In the genomic region with DNA sequence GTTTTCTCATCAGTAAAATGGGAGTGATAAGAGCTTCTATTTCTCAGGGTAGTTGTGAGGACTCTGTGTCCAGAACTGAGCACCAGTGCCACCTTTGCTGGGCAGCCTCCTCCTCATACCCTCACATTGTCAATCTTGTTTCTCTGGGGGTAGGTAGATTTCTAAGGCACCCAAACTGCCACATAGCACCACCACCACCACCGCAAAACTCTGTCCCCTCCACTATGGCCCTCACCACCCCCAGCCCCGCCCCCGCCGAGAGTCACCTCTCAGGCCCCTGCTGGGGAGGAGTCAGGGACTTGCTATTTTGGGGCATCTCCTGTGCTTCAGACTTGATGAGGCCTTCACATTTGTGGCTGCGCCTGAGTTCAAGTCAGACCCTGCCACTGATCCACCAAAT, we compare ENCODE assay signal across 19 cellular contexts.
"Had no signal": no experiment of that assay in that cellular context is flagged by ENCODE, and none has a peak within 500 bp of the region (broad histone marks: within the 10 kb centered on the region; RNA-seq: fewer than 3 reads in every experiment).

No MANE protein-coding gene starts in this region.

- H3K27me3 ChIP-seq: neutrophil had no signal

- H3K4me3 Mint-ChIP-seq: endodermal cell; naive thymus-derived CD8-positive, alpha-beta T cell; stimulated activated memory B cell treated with anti-CD40 and anti-IgM and Interleukin-4, amounts not matched to agents 10 μg/mL and 1 μg/mL and 100 μg/mL, for 72 hours; stimulated activated naive CD8-positive, alpha-beta T cell treated with anti-CD3 and anti-CD28 coated beads, Interleukin-15, Interleukin-2, amounts not matched to agents 100 ng/mL and 50 ng/mL, for 24 hours had no signal

- H3K27ac ChIP-seq: hepatocyte, left ventricle myocardium inferior, neutrophil, tibial nerve, upper lobe of right lung had no signal

- H3K9me3 Mint-ChIP-seq: endodermal cell; naive thymus-derived CD8-positive, alpha-beta T cell; stimulated activated memory B cell treated with anti-CD40 and anti-IgM and Interleukin-4, amounts not matched to agents 10 μg/mL and 1 μg/mL and 100 μg/mL, for 72 hours; stimulated activated naive CD8-positive, alpha-beta T cell treated with anti-CD3 and anti-CD28 coated beads, Interleukin-15, Interleukin-2, amounts not matched to agents 100 ng/mL and 50 ng/mL, for 24 hours had no signal

- H3K4me1 Mint-ChIP-seq: endodermal cell; stimulated activated memory B cell treated with anti-CD40 and anti-IgM and Interleukin-4, amounts not matched to agents 10 μg/mL and 1 μg/mL and 100 μg/mL, for 72 hours had no signal

- DNase-seq: effector CD4-positive, alpha-beta T cell; endodermal cell; foreskin melanocyte; kidney; left cardiac atrium; left ventricle myocardium inferior; mammary epithelial cell; naive thymus-derived CD8-positive, alpha-beta T cell; posterior cingulate gyrus; stimulated activated CD4-positive, alpha-beta T cell treated with anti-CD3 and anti-CD28 coated beads, Interleukin-15, amount 100 ng/mL, for 24 hours; stimulated activated CD4-positive, alpha-beta T cell treated with anti-CD3 and anti-CD28 coated beads, Interleukin-1b, Interleukin-23, amount 100 ng/mL, for 48 hours; stimulated activated CD4-positive, alpha-beta T cell treated with anti-CD3 and anti-CD28 coated beads, Interleukin-4, amount 100 ng/mL, for 24 hours; upper lobe of right lung had no signal

- H3K9me3 ChIP-seq: left ventricle myocardium inferior, neutrophil, tibial nerve, upper lobe of right lung had no signal

- H3K4me3 ChIP-seq: hepatocyte, left ventricle myocardium inferior, tibial nerve, upper lobe of right lung had no signal

- H3K4me1 ChIP-seq: left ventricle myocardium inferior, tibial nerve, upper lobe of right lung had no signal

- H3K36me3 Mint-ChIP-seq: naive thymus-derived CD8-positive, alpha-beta T cell; stimulated activated memory B cell treated with anti-CD40 and anti-IgM and Interleukin-4, amounts not matched to agents 10 μg/mL and 1 μg/mL and 100 μg/mL, for 72 hours had no signal

- ATAC-seq: left cardiac atrium; naive thymus-derived CD8-positive, alpha-beta T cell; right cardiac atrium; stimulated activated memory B cell treated with anti-CD40 and anti-IgM and Interleukin-4, amounts not matched to agents 10 μg/mL and 1 μg/mL and 100 μg/mL, for 72 hours; upper lobe of right lung had no signal

- H3K27ac Mint-ChIP-seq: endodermal cell; stimulated activated memory B cell treated with anti-CD40 and anti-IgM and Interleukin-4, amounts not matched to agents 10 μg/mL and 1 μg/mL and 100 μg/mL, for 72 hours; stimulated activated naive CD8-positive, alpha-beta T cell treated with anti-CD3 and anti-CD28 coated beads, Interleukin-15, Interleukin-2, amounts not matched to agents 100 ng/mL and 50 ng/mL, for 24 hours had no signal

- H3K36me3 ChIP-seq: left ventricle myocardium inferior, neutrophil, tibial nerve, upper lobe of right lung had no signal
